ENCODE assay signal across 15 cellular contexts in genomic region chr12:93851245-93851665, GRCh38.
DNase-seq lines count a peak whose midpoint lies in the region; ATAC-seq lines count a peak whose summit lies in the region.
"Had no signal": no experiment of that assay in that cellular context is flagged by ENCODE, and none has a peak within 500 bp of the region (broad histone marks: within the 10 kb centered on the region; RNA-seq: fewer than 3 reads in every experiment).

No MANE protein-coding gene starts in this region.

- peak; percentile 80 for ATAC-seq in effector memory CD8-positive, alpha-beta T cell (replicated peaks)
- ATAC-seq in GM21390 (IDR thresholded peaks at IDR 0.05; ENCODE audit: unreplicated experiment), result no peak

- peak; percentile 33 for DNase-seq in GF-D8 (lab: John Stamatoyannopoulos, UW)
- peak; percentile 65 for DNase-seq in NOMO-1 treated with dmso at 0.1 percent for 144 hours (lab: John Stamatoyannopoulos, UW; ENCODE audit: unreplicated experiment)
- DNase-seq in effector memory CD8-positive, alpha-beta T cell, result peak; percentile 24 to 45 (median 35)
- no peak for DNase-seq in retina
- no peak for DNase-seq in amygdala (lab: John Stamatoyannopoulos, UW)
- no peak for DNase-seq in GM19238 (ENCODE audit: insufficient read length, low spot score)
- DNase-seq: cortex of kidney, NCI-H1436, NCI-H524 treated with DMSO at 0.1 percent for 48 hours, SIG-M5, WERI-Rb-1 had no signal

- peaks cover 5 to 24% (median 15%) of the 10 kb centered on the region in 11 experiments; a peak in 19 of 22 replicates for H3K9me3 ChIP-seq in BLaER1 treated with 17β-estradiol and CSF1 and Interleukin-3, amounts not matched to agents 10 nM and 100 nM (replicated peaks in 1 of 11)

- H3K4me3 ChIP-seq in BLaER1 treated with 17β-estradiol and CSF1 and Interleukin-3, amounts not matched to agents 10 nM and 100 nM, result no peak overlapping the region

- no peaks in the 10 kb centered on the region for H3K27me3 ChIP-seq in BLaER1 treated with 17β-estradiol and CSF1 and Interleukin-3, amounts not matched to agents 10 nM and 100 nM

- peak overlapping the region; percentile 86 to 87 for H3K27ac Mint-ChIP-seq in effector memory CD8-positive, alpha-beta T cell
- H3K27ac Mint-ChIP-seq: progenitor cell of endocrine pancreas had no signal

- peaks cover 32 to 34% of the 10 kb centered on the region in 2 donors for H3K4me1 Mint-ChIP-seq in effector memory CD8-positive, alpha-beta T cell (ENCODE audit: low read depth in 2 of 2)

- H3K4me2 ChIP-seq in BLaER1 treated with 17β-estradiol and CSF1 and Interleukin-3, amounts not matched to agents 10 nM and 100 nM, result peak overlapping the region; percentile 15 to 80 (median 66); a peak in 21 of 22 replicates

- peaks cover 39 to 61% (median 56%) of the 10 kb centered on the region in 10 experiments for H3K4me1 ChIP-seq in BLaER1 treated with 17β-estradiol and CSF1 and Interleukin-3, amounts not matched to agents 10 nM and 100 nM

- H4K20me1 ChIP-seq in BLaER1 treated with 17β-estradiol and CSF1 and Interleukin-3, amounts not matched to agents 10 nM and 100 nM, result no peaks in the 10 kb centered on the region

- H3K27me3 Mint-ChIP-seq in effector memory CD8-positive, alpha-beta T cell, result no peaks in the 10 kb centered on the region
- H3K27me3 Mint-ChIP-seq: progenitor cell of endocrine pancreas had no signal

- peaks cover 0 to 7% (median 0%) of the 10 kb centered on the region in 11 experiments; a peak in 5 of 22 replicates for H3K36me3 ChIP-seq in BLaER1 treated with 17β-estradiol and CSF1 and Interleukin-3, amounts not matched to agents 10 nM and 100 nM
- H3K36me3 ChIP-seq: WERI-Rb-1 had no signal

- peak overlapping the region; percentile 60 to 69 for H3K4me3 Mint-ChIP-seq in effector memory CD8-positive, alpha-beta T cell

- peaks cover 6% of the 10 kb centered on the region for H3K36me3 Mint-ChIP-seq in effector memory CD8-positive, alpha-beta T cell (ENCODE audit: insufficient read depth)

- peak overlapping the region in 8 of 11 experiments; percentile 21 to 58 (median 49); a peak in 15 of 22 replicates for H3K27ac ChIP-seq in BLaER1 treated with 17β-estradiol and CSF1 and Interleukin-3, amounts not matched to agents 10 nM and 100 nM
- H3K27ac ChIP-seq: C4-2B, WERI-Rb-1 had no signal

- no peak overlapping the region for H3K9ac ChIP-seq in BLaER1 treated with 17β-estradiol and CSF1 and Interleukin-3, amounts not matched to agents 10 nM and 100 nM

- H3K9me3 Mint-ChIP-seq in effector memory CD8-positive, alpha-beta T cell, result peaks cover 3 to 8% of the 10 kb centered on the region in 2 donors

Comparison
In these comparisons a context has a peak if more than half of its experiments do, and no peak if none do; other contexts are left out.
1. DNase-seq: peak in GF-D8 (single experiment), NOMO-1 treated with dmso at 0.1 percent for 144 hours (single experiment) and effector memory CD8-positive, alpha-beta T cell (3 of 3); none in retina (single experiment), amygdala (0 of 56) and GM19238 (single experiment).